Comparison of ENCODE assay signal across 29 cellular contexts in genomic region chr10:102284531-102284930, GRCh38. TPM values are rescaled to one million over a fixed set of nuclear protein-coding genes. Genes with fewer than 3 reads are reported as not detected.
DNase-seq lines count a peak whose midpoint lies in the region; ATAC-seq and TF ChIP-seq lines count a peak whose summit lies in the region.
"Had no signal": no experiment of that assay in that cellular context is flagged by ENCODE, and none has a peak within 500 bp of the region (broad histone marks: within the 10 kb centered on the region; RNA-seq: fewer than 3 reads in every experiment).

No MANE protein-coding gene starts in this region.

- no peak overlapping the region for H3K27ac ChIP-seq in CD4-positive, CD25-positive, alpha-beta regulatory T cell (ENCODE audit: insufficient read depth, low read length, poor library complexity, severe bottlenecking)
- H3K27ac ChIP-seq in foreskin keratinocyte: peak overlapping the region; percentile 33
- H3K27ac ChIP-seq: body of pancreas, dorsolateral prefrontal cortex, sigmoid colon had no signal

- DNase-seq in activated CD4-positive, alpha-beta T cell treated with anti-CD3 and anti-CD28 coated beads, Interleukin-2, amount 10 ng/mL, durations not matched to agents 24 days and 14 days: no peak
- no peak for DNase-seq in activated CD4-positive, alpha-beta T cell treated with anti-CD3 and anti-CD28 coated beads, Interleukin-2, amount 50 U/mL, for 1 hour
- no peak for DNase-seq in CD4-positive, CD25-positive, alpha-beta regulatory T cell
- DNase-seq in activated T-helper 2 cell treated with anti-CD3 and anti-CD28 coated beads, Interferon-gamma antibody, Interleukin-2, Interleukin-4, amounts not matched to agents 10 μg/mL and 5 μg/mL and 100 μg/mL, durations not matched to agents 14 hours and 24 hours and 36 hours (ENCODE audit: low spot score): no peak
- DNase-seq in foreskin keratinocyte: peak; percentile 67 to 80
- no peak for DNase-seq in NCI-H82 (lab: John Stamatoyannopoulos, UW)
- no peak for DNase-seq in SHP77 (lab: John Stamatoyannopoulos, UW)
- DNase-seq in SW 1271 (lab: John Stamatoyannopoulos, UW): no peak
- DNase-seq: AML-193; body of pancreas; CD4-positive, alpha-beta memory T cell; dorsolateral prefrontal cortex; Kasumi-1; kidney; MV-4-11; naive B cell; NCI-H446 treated with DMSO at 0.1 percent for 48 hours; sigmoid colon; stimulated activated CD4-positive, alpha-beta T cell treated with anti-CD3 and anti-CD28 coated beads, Interleukin-15, amount 100 ng/mL, for 24 hours; stimulated activated naive CD4-positive, alpha-beta T cell; T1000 had no signal

- H3K4me1 ChIP-seq in CD4-positive, CD25-positive, alpha-beta regulatory T cell (ENCODE audit: control insufficient read depth, insufficient read depth, low read length, poor library complexity, severe bottlenecking): peaks cover 34% of the 10 kb centered on the region
- peaks cover 45% of the 10 kb centered on the region for H3K4me1 ChIP-seq in foreskin keratinocyte

- peaks cover 68% of the 10 kb centered on the region for H3K4me1 Mint-ChIP-seq in activated CD4-positive, alpha-beta T cell treated with anti-CD3 and anti-CD28 coated beads, Interleukin-2, amount 10 ng/mL, durations not matched to agents 24 days and 14 days
- H3K4me1 Mint-ChIP-seq in CD4-positive, CD25-positive, alpha-beta regulatory T cell: peaks cover 26 to 68% (median 53%) of the 10 kb centered on the region in 4 donors
- H3K4me1 Mint-ChIP-seq in activated T-helper 2 cell treated with anti-CD3 and anti-CD28 coated beads, Interferon-gamma antibody, Interleukin-2, Interleukin-4, amounts not matched to agents 10 μg/mL and 5 μg/mL and 100 μg/mL, durations not matched to agents 14 hours and 24 hours and 36 hours (ENCODE audit: low read depth): peaks cover 68% of the 10 kb centered on the region
- H3K4me1 Mint-ChIP-seq: GM23338 had no signal

- peak overlapping the region; percentile 80 for H3K27ac Mint-ChIP-seq in activated CD4-positive, alpha-beta T cell treated with anti-CD3 and anti-CD28 coated beads, Interleukin-2, amount 10 ng/mL, durations not matched to agents 24 days and 14 days
- peak overlapping the region in 1 of 3 donors; percentile 57 for H3K27ac Mint-ChIP-seq in CD4-positive, CD25-positive, alpha-beta regulatory T cell
- peak overlapping the region; percentile 84 for H3K27ac Mint-ChIP-seq in activated T-helper 2 cell treated with anti-CD3 and anti-CD28 coated beads, Interferon-gamma antibody, Interleukin-2, Interleukin-4, amounts not matched to agents 10 μg/mL and 5 μg/mL and 100 μg/mL, durations not matched to agents 14 hours and 24 hours and 36 hours
- H3K27ac Mint-ChIP-seq: GM23338, mesothelial cell of epicardium, progenitor cell of endocrine pancreas had no signal

- no peaks in the 10 kb centered on the region for H3K27me3 Mint-ChIP-seq in activated CD4-positive, alpha-beta T cell treated with anti-CD3 and anti-CD28 coated beads, Interleukin-2, amount 10 ng/mL, durations not matched to agents 24 days and 14 days
- no peaks in the 10 kb centered on the region for H3K27me3 Mint-ChIP-seq in CD4-positive, CD25-positive, alpha-beta regulatory T cell
- no peaks in the 10 kb centered on the region for H3K27me3 Mint-ChIP-seq in activated T-helper 2 cell treated with anti-CD3 and anti-CD28 coated beads, Interferon-gamma antibody, Interleukin-2, Interleukin-4, amounts not matched to agents 10 μg/mL and 5 μg/mL and 100 μg/mL, durations not matched to agents 14 hours and 24 hours and 36 hours (ENCODE audit: low read depth)
- H3K27me3 Mint-ChIP-seq: CD4-positive, alpha-beta memory T cell; naive B cell; progenitor cell of endocrine pancreas had no signal

- H3K36me3 ChIP-seq in CD4-positive, CD25-positive, alpha-beta regulatory T cell (ENCODE audit: control insufficient read depth, insufficient read depth, low read length): peaks cover 14% of the 10 kb centered on the region
- H3K36me3 ChIP-seq: sigmoid colon had no signal

- peak overlapping the region; percentile 60 for H3K4me3 ChIP-seq in CD4-positive, CD25-positive, alpha-beta regulatory T cell (ENCODE audit: low read depth, low read length)
- H3K4me3 ChIP-seq: body of pancreas, dorsolateral prefrontal cortex, GM23338, sigmoid colon had no signal

- peaks cover 24% of the 10 kb centered on the region for H3K36me3 Mint-ChIP-seq in activated CD4-positive, alpha-beta T cell treated with anti-CD3 and anti-CD28 coated beads, Interleukin-2, amount 10 ng/mL, durations not matched to agents 24 days and 14 days (ENCODE audit: low read depth)
- H3K36me3 Mint-ChIP-seq in CD4-positive, CD25-positive, alpha-beta regulatory T cell: peaks cover 20% of the 10 kb centered on the region
- H3K36me3 Mint-ChIP-seq in activated T-helper 2 cell treated with anti-CD3 and anti-CD28 coated beads, Interferon-gamma antibody, Interleukin-2, Interleukin-4, amounts not matched to agents 10 μg/mL and 5 μg/mL and 100 μg/mL, durations not matched to agents 14 hours and 24 hours and 36 hours (ENCODE audit: low read depth): peaks cover 29% of the 10 kb centered on the region
- H3K36me3 Mint-ChIP-seq: naive B cell had no signal

- ATAC-seq in CD4-positive, CD25-positive, alpha-beta regulatory T cell (ENCODE audit: low read depth in 2 of 2): no peak
- no peak for ATAC-seq in foreskin keratinocyte
- ATAC-seq: body of pancreas, GM23338, HepG2, SK-N-SH treated with all-trans-retinoic acid at 6 μM for 48 hours had no signal

- H3K9me3 ChIP-seq in CD4-positive, CD25-positive, alpha-beta regulatory T cell (ENCODE audit: control insufficient read depth in 2 of 2, low read length in 2 of 2): no peaks in the 10 kb centered on the region
- H3K9me3 ChIP-seq: body of pancreas, sigmoid colon had no signal

- no peaks in the 10 kb centered on the region for H3K9me3 Mint-ChIP-seq in activated CD4-positive, alpha-beta T cell treated with anti-CD3 and anti-CD28 coated beads, Interleukin-2, amount 10 ng/mL, durations not matched to agents 24 days and 14 days
- H3K9me3 Mint-ChIP-seq in CD4-positive, CD25-positive, alpha-beta regulatory T cell: no peaks in the 10 kb centered on the region
- no peaks in the 10 kb centered on the region for H3K9me3 Mint-ChIP-seq in activated T-helper 2 cell treated with anti-CD3 and anti-CD28 coated beads, Interferon-gamma antibody, Interleukin-2, Interleukin-4, amounts not matched to agents 10 μg/mL and 5 μg/mL and 100 μg/mL, durations not matched to agents 14 hours and 24 hours and 36 hours
- H3K9me3 Mint-ChIP-seq: CD4-positive, alpha-beta memory T cell; GM23338; mesothelial cell of epicardium; naive B cell had no signal

- peak overlapping the region; percentile 44 for H3K4me3 Mint-ChIP-seq in activated CD4-positive, alpha-beta T cell treated with anti-CD3 and anti-CD28 coated beads, Interleukin-2, amount 10 ng/mL, durations not matched to agents 24 days and 14 days
- H3K4me3 Mint-ChIP-seq in CD4-positive, CD25-positive, alpha-beta regulatory T cell: peak overlapping the region in 3 of 4 donors; percentile 18 to 32 (median 19)
- H3K4me3 Mint-ChIP-seq in activated T-helper 2 cell treated with anti-CD3 and anti-CD28 coated beads, Interferon-gamma antibody, Interleukin-2, Interleukin-4, amounts not matched to agents 10 μg/mL and 5 μg/mL and 100 μg/mL, durations not matched to agents 14 hours and 24 hours and 36 hours (ENCODE audit: low read depth): peak overlapping the region; percentile 14
- H3K4me3 Mint-ChIP-seq: GM23338, mesothelial cell of epicardium, naive B cell had no signal

- intact Hi-C loops in activated CD4-positive, alpha-beta T cell treated with anti-CD3 and anti-CD28 coated beads, Interleukin-2, amount 10 ng/mL, durations not matched to agents 24 days and 14 days (cut with micrococcal nuclease): loop anchor here (5.0 kb wide), 2 partner anchors 52 to 53 kb away; no protein-coding TSS in a partner anchor
- intact Hi-C loops in activated T-helper 2 cell treated with anti-CD3 and anti-CD28 coated beads, Interferon-gamma antibody, Interleukin-2, Interleukin-4, amounts not matched to agents 10 μg/mL and 5 μg/mL and 100 μg/mL, durations not matched to agents 14 hours and 24 hours and 36 hours (cut with micrococcal nuclease): no loop called here

- no peaks in the 10 kb centered on the region for H3K27me3 ChIP-seq in CD4-positive, CD25-positive, alpha-beta regulatory T cell (ENCODE audit: control insufficient read depth, insufficient read depth, low read length)
- H3K27me3 ChIP-seq in foreskin keratinocyte: no peaks in the 10 kb centered on the region
- H3K27me3 ChIP-seq: body of pancreas, dorsolateral prefrontal cortex, sigmoid colon had no signal

- TF ChIP-seq CTCF in foreskin keratinocyte (conservative IDR thresholded peaks at IDR 0.05): no peak

RNA-seq across cellular contexts. Expression of gene GBF1, which starts 39.2 kb away (rescaled TPM):
- 45.2 and 47.7 TPM in 2 replicates for total RNA-seq in activated CD4-positive, alpha-beta T cell treated with anti-CD3 and anti-CD28 coated beads, Interleukin-2, amount 10 ng/mL, durations not matched to agents 24 days and 14 days
- 45.6 TPM for total RNA-seq in CD4-positive, CD25-positive, alpha-beta regulatory T cell
- polyA plus RNA-seq in CD4-positive, CD25-positive, alpha-beta regulatory T cell: 10 to 100 TPM in 1 of 4 donors, 1 to 10 TPM in 3; 8.8 to 10.1 (median 9.9) TPM
- total RNA-seq in activated T-helper 2 cell treated with anti-CD3 and anti-CD28 coated beads, Interferon-gamma antibody, Interleukin-2, Interleukin-4, amounts not matched to agents 10 μg/mL and 5 μg/mL and 100 μg/mL, durations not matched to agents 14 hours and 24 hours and 36 hours: 47.9 and 49.2 TPM in 2 replicates
- 39.9 and 44.2 TPM in 2 replicates for total RNA-seq in foreskin keratinocyte
- polyA plus RNA-seq in foreskin keratinocyte: 15.0 and 15.4 TPM in 2 replicates

RNA-seq across cellular contexts. Expression of gene PITX3, which starts 43.2 kb away (rescaled TPM):
- total RNA-seq in activated CD4-positive, alpha-beta T cell treated with anti-CD3 and anti-CD28 coated beads, Interleukin-2, amount 10 ng/mL, durations not matched to agents 24 days and 14 days: 0.54 and 0.86 TPM in 2 replicates
- total RNA-seq in CD4-positive, CD25-positive, alpha-beta regulatory T cell: not detected
- not detected for polyA plus RNA-seq in CD4-positive, CD25-positive, alpha-beta regulatory T cell
- total RNA-seq in activated T-helper 2 cell treated with anti-CD3 and anti-CD28 coated beads, Interferon-gamma antibody, Interleukin-2, Interleukin-4, amounts not matched to agents 10 μg/mL and 5 μg/mL and 100 μg/mL, durations not matched to agents 14 hours and 24 hours and 36 hours: 0.30 and 0.46 TPM in 2 replicates
- total RNA-seq in foreskin keratinocyte: not detected in 2 replicates
- 0.03 TPM in 1 of 2 replicates, not detected in the other for polyA plus RNA-seq in foreskin keratinocyte
- total RNA-seq: body of pancreas; CD4-positive, alpha-beta memory T cell; cerebellum; GM23338; HepG2; kidney; liver; mesothelial cell of epicardium; OCI-LY7; progenitor cell of endocrine pancreas; sigmoid colon had no signal
- polyA plus RNA-seq: CD4-positive, alpha-beta memory T cell; HepG2; liver; sigmoid colon had no signal

RNA-seq across cellular contexts. Expression of gene ELOVL3, which starts 58.4 kb away (rescaled TPM):
- 0.14 TPM in 1 of 2 replicates, not detected in the other for total RNA-seq in activated CD4-positive, alpha-beta T cell treated with anti-CD3 and anti-CD28 coated beads, Interleukin-2, amount 10 ng/mL, durations not matched to agents 24 days and 14 days
- total RNA-seq in CD4-positive, CD25-positive, alpha-beta regulatory T cell: not detected
- under 1 TPM in 1 of 4 donors, not detected in 3; 0.16 TPM for polyA plus RNA-seq in CD4-positive, CD25-positive, alpha-beta regulatory T cell
- not detected in 2 replicates for total RNA-seq in activated T-helper 2 cell treated with anti-CD3 and anti-CD28 coated beads, Interferon-gamma antibody, Interleukin-2, Interleukin-4, amounts not matched to agents 10 μg/mL and 5 μg/mL and 100 μg/mL, durations not matched to agents 14 hours and 24 hours and 36 hours
- total RNA-seq in foreskin keratinocyte: 0.21 and 0.31 TPM in 2 replicates
- 0.28 and 0.31 TPM in 2 replicates for polyA plus RNA-seq in foreskin keratinocyte
- total RNA-seq: body of pancreas; CD4-positive, alpha-beta memory T cell; progenitor cell of endocrine pancreas had no signal
- polyA plus RNA-seq: CD4-positive, alpha-beta memory T cell; GM23338; liver had no signal

Comparison
In these comparisons a context has a peak if more than half of its experiments do, and no peak if none do; other contexts are left out.
1. DNase-seq: peak in foreskin keratinocyte (2 of 2); none in activated CD4-positive, alpha-beta T cell treated with anti-CD3 and anti-CD28 coated beads, Interleukin-2, amount 10 ng/mL, durations not matched to agents 24 days and 14 days (single experiment), activated CD4-positive, alpha-beta T cell treated with anti-CD3 and anti-CD28 coated beads, Interleukin-2, amount 50 U/mL, for 1 hour (single experiment), CD4-positive, CD25-positive, alpha-beta regulatory T cell (0 of 3), activated T-helper 2 cell treated with anti-CD3 and anti-CD28 coated beads, Interferon-gamma antibody, Interleukin-2, Interleukin-4, amounts not matched to agents 10 μg/mL and 5 μg/mL and 100 μg/mL, durations not matched to agents 14 hours and 24 hours and 36 hours (single experiment), NCI-H82 (single experiment), SHP77 (0 of 2) and SW 1271 (0 of 2).
2. Peak in every context shown above with its lines, with median percentiles within 50 percentile points of each other: H3K4me3 Mint-ChIP-seq.